1 cellular context compared by ENCODE assay signal in genomic region chr3:39107056-39107873, GRCh38.
TF ChIP-seq lines count a peak whose summit lies in the region.

GORASP1 (minus strand) TSS chr3:39107627; CDS start chr3:39107541, 86 bp downstream.
TTC21A (plus strand) TSS chr3:39107680; CDS start chr3:39107838, 158 bp downstream.

TF ChIP-seq in HepG2, 621 proteins besides CTCF, POLR2A, EP300 and RAD21 (continued from another document and continues in another):
- no peak for TF ChIP-seq CHD2 (IDR thresholded peaks at IDR 0.05; ENCODE audit: low read depth, low read length)
- TF ChIP-seq ZNF556 (CRISPR knock-in tag; IDR thresholded peaks at IDR 0.05; ENCODE audit: borderline replicate concordance), result peak; percentile 69; the same call in 1 of the 2 replicates
- no peak for TF ChIP-seq FLYWCH1 (CRISPR knock-in tag; IDR thresholded peaks at IDR 0.05)
- TF ChIP-seq ZNF720 (CRISPR knock-in tag; IDR thresholded peaks at IDR 0.05), result no peak
- peak; percentile 55; the same call in 1 of the 2 replicates for TF ChIP-seq ZNF772 (CRISPR knock-in tag; IDR thresholded peaks at IDR 0.05)
- TF ChIP-seq SRY (CRISPR knock-in tag; IDR thresholded peaks at IDR 0.05), result no peak
- TF ChIP-seq SP1 (IDR thresholded peaks at IDR 0.05), result no peak
- TF ChIP-seq SP1 (CRISPR knock-in tag; IDR thresholded peaks at IDR 0.05), result peak; percentile 60
- no peak for TF ChIP-seq ZNF563 (CRISPR knock-in tag; IDR thresholded peaks at IDR 0.05)
- TF ChIP-seq GMEB2 (CRISPR knock-in tag; IDR thresholded peaks at IDR 0.05; ENCODE audit: low read depth), result no peak
- TF ChIP-seq ZNF326 (CRISPR knock-in tag; IDR thresholded peaks at IDR 0.05; ENCODE audit: borderline replicate concordance), result no peak
- peak; percentile 90 for TF ChIP-seq SRF (IDR thresholded peaks at IDR 0.05; ENCODE audit: low read depth, low read length)
- no peak for TF ChIP-seq ZMYM3 (CRISPR knock-in tag; IDR thresholded peaks at IDR 0.05)
- no peak for TF ChIP-seq ETS1 (CRISPR knock-in tag; IDR thresholded peaks at IDR 0.05)
- no peak; the same call in 1 of the 2 replicates for TF ChIP-seq ZNF713 (CRISPR knock-in tag; IDR thresholded peaks at IDR 0.05)
- no peak for TF ChIP-seq POLR2AphosphoS2 (IDR thresholded peaks at IDR 0.05; ENCODE audit: low read depth, low read length)
- TF ChIP-seq HES4 (CRISPR knock-in tag; IDR thresholded peaks at IDR 0.05; ENCODE audit: borderline replicate concordance), result no peak; the same call in 1 of the 2 replicates
- no peak for TF ChIP-seq IKZF1 (IDR thresholded peaks at IDR 0.05)
- no peak for TF ChIP-seq ZNF766 (CRISPR knock-in tag; IDR thresholded peaks at IDR 0.05; ENCODE audit: borderline replicate concordance)
- no peak for TF ChIP-seq AFF4 (CRISPR knock-in tag; IDR thresholded peaks at IDR 0.05)
- no peak for TF ChIP-seq FIP1L1 (IDR thresholded peaks at IDR 0.05; ENCODE audit: borderline replicate concordance, insufficient read depth, low read depth, low read length)
- no peak for TF ChIP-seq FOXK2 (IDR thresholded peaks at IDR 0.05)
- TF ChIP-seq REXO4 (CRISPR knock-in tag; IDR thresholded peaks at IDR 0.05; ENCODE audit: borderline replicate concordance), result no peak
- no peak for TF ChIP-seq PPARG (CRISPR knock-in tag; conservative IDR thresholded peaks at IDR 0.05)
- no peak for TF ChIP-seq ATF3 (CRISPR knock-in tag; IDR thresholded peaks at IDR 0.05)
- TF ChIP-seq HOXA3 (CRISPR knock-in tag; IDR thresholded peaks at IDR 0.05), result peak; percentile 66; the same call in 1 of the 2 replicates
- TF ChIP-seq HNF1B (CRISPR knock-in tag; IDR thresholded peaks at IDR 0.05), result 0 out of 2 replicates have a peak, but pooled peaks have one; percentile 48
- TF ChIP-seq MAFK (conservative IDR thresholded peaks at IDR 0.05 in 1 of 2, IDR thresholded peaks at IDR 0.05 in 1 of 2; ENCODE audit: low read length in 2 of 2), result no peak
- TF ChIP-seq TBP (CRISPR knock-in tag; IDR thresholded peaks at IDR 0.05), result no peak
- TF ChIP-seq ZNF580 (CRISPR knock-in tag; IDR thresholded peaks at IDR 0.05; ENCODE audit: borderline replicate concordance, low read depth), result no peak
- no peak for TF ChIP-seq ZNF432 (CRISPR knock-in tag; IDR thresholded peaks at IDR 0.05; ENCODE audit: borderline replicate concordance)
- no peak; the same call in 1 of the 2 replicates for TF ChIP-seq ZNF510 (CRISPR knock-in tag; IDR thresholded peaks at IDR 0.05; ENCODE audit: low read depth)
- no peak for TF ChIP-seq MIXL1 (CRISPR knock-in tag; IDR thresholded peaks at IDR 0.05)
- no peak for TF ChIP-seq SMARCC2 (IDR thresholded peaks at IDR 0.05)
- no peak; the same call in 1 of the 2 replicates for TF ChIP-seq NFYB (CRISPR knock-in tag; IDR thresholded peaks at IDR 0.05)
- TF ChIP-seq ZBTB8A (CRISPR knock-in tag; IDR thresholded peaks at IDR 0.05; ENCODE audit: borderline replicate concordance, low read depth), result no peak
- TF ChIP-seq CEBPZ (IDR thresholded peaks at IDR 0.05; ENCODE audit: low read length), result no peak
- no peak for TF ChIP-seq RXRA (CRISPR knock-in tag; IDR thresholded peaks at IDR 0.05)
- TF ChIP-seq DZIP1 (CRISPR knock-in tag; IDR thresholded peaks at IDR 0.05), result peak; percentile 79; the same call in 1 of the 2 replicates
- TF ChIP-seq DMAP1 (CRISPR knock-in tag; IDR thresholded peaks at IDR 0.05), result peak; percentile 3; the same call in 1 of the 2 replicates
- TF ChIP-seq ZNF724P (CRISPR knock-in tag; IDR thresholded peaks at IDR 0.05; ENCODE audit: borderline replicate concordance), result peak; percentile 68
- no peak for TF ChIP-seq NRL (CRISPR knock-in tag; IDR thresholded peaks at IDR 0.05; ENCODE audit: borderline replicate concordance)
- TF ChIP-seq ZMAT3 (CRISPR knock-in tag; conservative IDR thresholded peaks at IDR 0.05), result no peak
- TF ChIP-seq AGO2 (optimal IDR thresholded peaks at IDR 0.05; ENCODE audit: low read depth, low read length), result peak; percentile 46
- TF ChIP-seq PLRG1 (conservative IDR thresholded peaks at IDR 0.05), result no peak
- TF ChIP-seq ZSCAN29 (CRISPR knock-in tag; conservative IDR thresholded peaks at IDR 0.05), result 0 out of 2 replicates have a peak, but pooled peaks have one; percentile 26
- TF ChIP-seq LRRFIP1 (CRISPR knock-in tag; conservative IDR thresholded peaks at IDR 0.05), result no peak
- TF ChIP-seq ZNF775 (CRISPR knock-in tag; IDR thresholded peaks at IDR 0.05; ENCODE audit: borderline replicate concordance), result no peak
